ENCODE assay signal across 17 cellular contexts in genomic region chr2:151842830-151843668, GRCh38. TPM values are rescaled to one million over a fixed set of nuclear protein-coding genes. Genes with fewer than 3 reads are reported as not detected.
A peak's percentile ranks its signal among the peaks of the same experiment; 100 is the strongest.
DNase-seq lines count a peak whose midpoint lies in the region; ATAC-seq and TF ChIP-seq lines count a peak whose summit lies in the region.
"Had no signal": no experiment of that assay in that cellular context is flagged by ENCODE, and none has a peak within 500 bp of the region (broad histone marks: within the 10 kb centered on the region; RNA-seq: fewer than 3 reads in every experiment).

No MANE protein-coding gene starts in this region.

- dilution Hi-C loops in mammary epithelial cell (cut with HindIII; ENCODE audit: low sequenced_read_pairs) = no loop called here

- H3K36me3 Mint-ChIP-seq in MCF 10A (ENCODE audit: insufficient read depth, unreplicated experiment) = no peaks in the 10 kb centered on the region
- H3K36me3 Mint-ChIP-seq: natural killer cell treated with Interleukin-12 subunit alpha and Interleukin-12 subunit beta and Interleukin-15 and Interleukin-18, amount 100 ng/mL, for 72 hours had no signal

- H3K27me3 ChIP-seq in mammary epithelial cell (ENCODE audit: insufficient read depth, low read length) (no peaks in the 10 kb centered on the region), thoracic aorta (replicated peaks; ENCODE audit: insufficient read depth) (no peaks in the 10 kb centered on the region), GM23248 (replicated peaks; ENCODE audit: insufficient read depth) (no peaks in the 10 kb centered on the region; the same call in 1 of the 2 replicates), prostate gland (replicated peaks; ENCODE audit: insufficient read depth) (no peaks in the 10 kb centered on the region)
- H3K27me3 ChIP-seq: gastroesophageal sphincter, testis had no signal

- no peaks in the 10 kb centered on the region for H3K27me3 Mint-ChIP-seq in MCF 10A (ENCODE audit: insufficient read depth, unreplicated experiment)

- intact Hi-C loops in mammary epithelial cell (cut with micrococcal nuclease) (no loop called here), MCF 10A (cut with micrococcal nuclease) (no loop called here), prostate gland (cut with DNase I) (no loop called here)

- H3K9me3 Mint-ChIP-seq in MCF 10A (ENCODE audit: unreplicated experiment) = no peaks in the 10 kb centered on the region
- H3K9me3 Mint-ChIP-seq: activated CD4-positive, alpha-beta T cell treated with anti-CD3 and anti-CD28 coated beads, Interleukin-2, amount 10 ng/mL, durations not matched to agents 7 days and 5 days; activated T-helper 2 cell treated with anti-CD3 and anti-CD28 coated beads, Interferon-gamma antibody, Interleukin-2, Interleukin-4, amounts not matched to agents 10 μg/mL and 5 μg/mL and 100 μg/mL, durations not matched to agents 14 hours and 24 hours and 36 hours; CD8-positive, alpha-beta memory T cell; natural killer cell treated with Interleukin-12 subunit alpha and Interleukin-12 subunit beta and Interleukin-15 and Interleukin-18, amount 100 ng/mL, for 72 hours had no signal

- no peak overlapping the region for H3K27ac Mint-ChIP-seq in MCF 10A (ENCODE audit: low read depth, unreplicated experiment)
- H3K27ac Mint-ChIP-seq: activated CD4-positive, alpha-beta T cell treated with anti-CD3 and anti-CD28 coated beads, Interleukin-2, amount 10 ng/mL, durations not matched to agents 7 days and 5 days; activated T-helper 2 cell treated with anti-CD3 and anti-CD28 coated beads, Interferon-gamma antibody, Interleukin-2, Interleukin-4, amounts not matched to agents 10 μg/mL and 5 μg/mL and 100 μg/mL, durations not matched to agents 14 hours and 24 hours and 36 hours; natural killer cell treated with Interleukin-12 subunit alpha and Interleukin-12 subunit beta and Interleukin-15 and Interleukin-18, amount 100 ng/mL, for 72 hours had no signal

- H3K4me2 ChIP-seq in mammary epithelial cell (ENCODE audit: insufficient read depth, low read depth, low read length) (no peak overlapping the region), GM23248 (ENCODE audit: unreplicated experiment) (no peak overlapping the region)

- TF ChIP-seq CTCF in mammary epithelial cell (conservative IDR thresholded peaks at IDR 0.05 in 1 of 2, IDR thresholded peaks at IDR 0.05 in 1 of 2; ENCODE audit: extremely low read depth in 1 of 2, insufficient read depth in 1 of 2, low read depth in 1 of 2, low read length in 2 of 2) (no peak), MCF 10A (IDR thresholded peaks at IDR 0.05; ENCODE audit: unreplicated experiment) (no peak), thoracic aorta (IDR thresholded peaks at IDR 0.05) (no peak), prostate gland (IDR thresholded peaks at IDR 0.05) (no peak)

- H3K9ac ChIP-seq in mammary epithelial cell (ENCODE audit: insufficient read depth, low read length) (no peak overlapping the region), GM23248 (no peak overlapping the region)

- H3K36me3 ChIP-seq in mammary epithelial cell (ENCODE audit: insufficient read depth, low read length) (no peaks in the 10 kb centered on the region), thoracic aorta (no peaks in the 10 kb centered on the region), GM23248 (ENCODE audit: low read depth) (no peaks in the 10 kb centered on the region), prostate gland (no peaks in the 10 kb centered on the region)
- H3K36me3 ChIP-seq: gastroesophageal sphincter had no signal

- ATAC-seq in HG02798 (IDR thresholded peaks at IDR 0.05; ENCODE audit: poor library complexity, unreplicated experiment) = peak; percentile 32
- ATAC-seq in thoracic aorta (ENCODE audit: insufficient number of reproducible peaks, low FRiP score, low read depth) = no peak
- ATAC-seq: gastroesophageal sphincter; natural killer cell treated with Interleukin-12 subunit alpha and Interleukin-12 subunit beta and Interleukin-15 and Interleukin-18, amount 100 ng/mL, for 72 hours; Panc1 had no signal

- H3K27ac ChIP-seq in mammary epithelial cell (ENCODE audit: insufficient read depth, low read depth, low read length) (no peak overlapping the region), thoracic aorta (peak overlapping the region; percentile 13 to 69), GM23248 (no peak overlapping the region), prostate gland (no peak overlapping the region)
- H3K27ac ChIP-seq: gastroesophageal sphincter, testis had no signal

- H3K79me2 ChIP-seq in mammary epithelial cell (ENCODE audit: insufficient read depth, low read length) (no peaks in the 10 kb centered on the region), GM23248 (ENCODE audit: insufficient read depth) (no peaks in the 10 kb centered on the region)

- 48% methylated on average over 6 of the region's 8 CpGs for WGBS in mammary epithelial cell (ENCODE audit: low coverage, missing lambda C conversion rate)
- WGBS in GM23248 (ENCODE audit: low coverage in 1 of 2, low lambda C conversion rate in 2 of 2, missing lambda C conversion rate in 2 of 2), 2 experiments = 59 to 71% methylated on average over 8 of the region's 8 CpGs
- 71% methylated on average over 8 of the region's 8 CpGs for WGBS in prostate gland

- in situ Hi-C loops in mammary epithelial cell (cut with MboI; ENCODE audit: low sequenced_read_pairs in 2 of 2) = no loop called here
- in situ Hi-C loops in GM23248 (cut with MboI) = no loop called here

- CTCF ChIA-PET in mammary epithelial cell (lab: Charles Lee; ENCODE audit: low non-redundant PET) (no interaction called here), MCF 10A (lab: Yijun Ruan, JAX) (no interaction called here)

- no peak overlapping the region for H3K4me3 Mint-ChIP-seq in MCF 10A (ENCODE audit: unreplicated experiment)
- H3K4me3 Mint-ChIP-seq: activated CD4-positive, alpha-beta T cell treated with anti-CD3 and anti-CD28 coated beads, Interleukin-2, amount 10 ng/mL, durations not matched to agents 7 days and 5 days; CD8-positive, alpha-beta memory T cell; natural killer cell treated with Interleukin-12 subunit alpha and Interleukin-12 subunit beta and Interleukin-15 and Interleukin-18, amount 100 ng/mL, for 72 hours had no signal

- H3K4me3 ChIP-seq in mammary epithelial cell (replicated peaks in 1 of 3; ENCODE audit: insufficient read depth in 1 of 3, low read depth in 2 of 3, low read length in 3 of 3) (no peak overlapping the region), thoracic aorta (no peak overlapping the region), GM23248 (no peak overlapping the region), prostate gland (no peak overlapping the region)
- H3K4me3 ChIP-seq: gastroesophageal sphincter, testis had no signal

- no TSS peak for BruUV-seq in mammary epithelial cell (replicated peaks; lab: Mats Ljungman, UMichigan)
- no TSS peak for BruUV-seq in MCF 10A (replicated peaks; lab: Mats Ljungman, UMichigan)

- H4K20me1 ChIP-seq in mammary epithelial cell (ENCODE audit: insufficient read depth, low read length) (no peaks in the 10 kb centered on the region), GM23248 (ENCODE audit: insufficient read depth) (no peaks in the 10 kb centered on the region)

- no peak for TF ChIP-seq POLR2A in prostate gland (IDR thresholded peaks at IDR 0.05)

- H2AFZ ChIP-seq in mammary epithelial cell (ENCODE audit: low read depth, low read length) = peak overlapping the region; percentile 36
- H2AFZ ChIP-seq in GM23248 = no peak overlapping the region

- H3K4me1 Mint-ChIP-seq in MCF 10A (ENCODE audit: insufficient read depth, unreplicated experiment) = no peaks in the 10 kb centered on the region
- H3K4me1 Mint-ChIP-seq: CD8-positive, alpha-beta memory T cell had no signal

- H3K4me1 ChIP-seq in mammary epithelial cell (ENCODE audit: insufficient read depth, low read length) (no peaks in the 10 kb centered on the region), thoracic aorta (ENCODE audit: control insufficient read depth in 1 of 2, low read depth in 2 of 2) (peaks cover 9 to 28% of the 10 kb centered on the region in 2 donors), GM23248 (ENCODE audit: insufficient read depth) (no peaks in the 10 kb centered on the region), prostate gland (replicated peaks) (no peaks in the 10 kb centered on the region)
- H3K4me1 ChIP-seq: gastroesophageal sphincter, testis had no signal

- DNase-seq in mammary epithelial cell (no peak), MCF 10A (ENCODE audit: unreplicated experiment) (no peak), SW480 (ENCODE audit: low spot score) (peak; percentile 32), thoracic aorta (ENCODE audit: low spot score) (no peak), GM23248 (no peak), prostate gland (ENCODE audit: low spot score) (no peak), Kasumi-1 (lab: John Stamatoyannopoulos, UW) (no peak)
- DNase-seq: 8988T; activated CD4-positive, alpha-beta T cell treated with anti-CD3 and anti-CD28 coated beads, Interleukin-2, amount 10 ng/mL, durations not matched to agents 7 days and 5 days; CD8-positive, alpha-beta memory T cell; T-helper 2 cell; testis had no signal

- POLR2A ChIA-PET in MCF 10A (lab: Yijun Ruan, JAX) = interaction anchor here (2.6 kb wide), 1 partner anchor 15 kb away, joined by 10 read pairs; the partner anchor contains the start of gene ARL5A

- H3F3A ChIP-seq in GM23248 (ENCODE audit: insufficient read depth) = no peaks in the 10 kb centered on the region

- H3K9me3 ChIP-seq in mammary epithelial cell (replicated peaks; ENCODE audit: insufficient read depth, low read length) = no peaks in the 10 kb centered on the region
- no peaks in the 10 kb centered on the region for H3K9me3 ChIP-seq in thoracic aorta
- no peaks in the 10 kb centered on the region for H3K9me3 ChIP-seq in GM23248 (ENCODE audit: low read depth)
- no peaks in the 10 kb centered on the region for H3K9me3 ChIP-seq in prostate gland
- H3K9me3 ChIP-seq: gastroesophageal sphincter, testis had no signal

- no peaks in the 10 kb centered on the region for H3K9me2 ChIP-seq in GM23248 (ENCODE audit: insufficient read depth)

RNA-seq across cellular contexts. Expression of gene ARL5A, which starts 14.8 kb away (rescaled TPM):
- total RNA-seq in mammary epithelial cell (10 to 100 TPM; 38.0 to 49.8 TPM), MCF 10A (2022) (34.8 and 40.9 TPM in 2 replicates), thoracic aorta (100 to 1,000 TPM in 1 of 2 donors, 10 to 100 TPM in 1; 44.1 to 133 TPM), prostate gland (10 to 100 TPM; 28.0 to 33.8 TPM)
- polyA plus RNA-seq in mammary epithelial cell (19.7 TPM), GM23248 (2016; fragmentation: Nextera tagmentation; extraction: Ambion mirVana) (12.5 and 15.4 TPM in 2 replicates)
- polyA minus RNA-seq in mammary epithelial cell = 23.8 TPM
- 22.7 and 26.3 TPM in 2 replicates for total RNA-seq in GM23248 (2014; rRNA removed; shearing (Covaris generic))

Comparison
In these comparisons a context has a peak if more than half of its experiments do, and no peak if none do; other contexts are left out.
1. H3K27ac ChIP-seq: peak in thoracic aorta (2 of 2); none in mammary epithelial cell (single experiment), GM23248 (single experiment) and prostate gland (0 of 2).